Comparison of ENCODE assay signal across 13 cellular contexts in the genomic region with DNA sequence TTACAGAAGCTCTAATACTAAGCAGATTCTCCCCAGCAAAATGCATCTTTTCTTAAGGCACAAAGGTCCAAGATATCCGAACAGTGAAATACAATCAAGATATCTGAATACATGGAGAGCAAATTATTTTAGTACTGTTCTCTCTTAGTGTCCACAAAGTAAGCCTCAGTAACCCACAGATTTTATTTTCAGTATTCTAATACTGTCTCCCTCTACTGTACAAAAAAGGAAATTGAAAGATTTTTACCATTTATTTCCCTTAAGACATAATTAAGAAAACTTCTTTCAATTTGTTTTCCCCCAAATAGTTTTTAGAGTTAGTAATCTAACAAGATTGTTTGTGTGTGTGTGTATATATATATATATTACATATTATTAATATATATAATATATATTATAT. TPM values are rescaled to one million over a fixed set of nuclear protein-coding genes. Genes with fewer than 3 reads are reported as not detected.
DNase-seq lines count a peak whose midpoint lies in the region; ATAC-seq lines count a peak whose summit lies in the region.
"Had no signal": no experiment of that assay in that cellular context is flagged by ENCODE, and none has a peak within 500 bp of the region (broad histone marks: within the 10 kb centered on the region; RNA-seq: fewer than 3 reads in every experiment).

No MANE protein-coding gene starts in this region.

- H3K9me2 ChIP-seq in GM23248 (ENCODE audit: insufficient read depth), result no peaks in the 10 kb centered on the region

- DNase-seq in AML-193 (lab: John Stamatoyannopoulos, UW) (peak; percentile 31 to 41), GM23248 (peak; percentile 48), RPMI7951 (ENCODE audit: low read depth) (peak; percentile 23), hepatic stellate cell (ENCODE audit: low spot score) (peak; percentile 3), amygdala (lab: John Stamatoyannopoulos, UW) (no peak), NCI-H524 treated with DMSO at 0.1 percent for 48 hours (lab: John Stamatoyannopoulos, UW) (no peak), NCI-H187 treated with DMSO at 0.1 percent for 48 hours (lab: John Stamatoyannopoulos, UW) (no peak)
- DNase-seq: activated T-cell treated with anti-CD3 and anti-CD28 coated beads, Interleukin-2, amount 50 U/mL, for 4 hours; effector CD4-positive, alpha-beta T cell; GOT3; mesendoderm had no signal

- ATAC-seq in GM19455 (IDR thresholded peaks at IDR 0.05; ENCODE audit: unreplicated experiment), result no peak
- ATAC-seq: activated T-cell treated with anti-CD3 and anti-CD28 coated beads, Interleukin-2, amount 50 U/mL, for 4 hours had no signal

- H3K36me3 ChIP-seq in GM23248 (ENCODE audit: low read depth), result no peaks in the 10 kb centered on the region
- H3K36me3 ChIP-seq: thoracic aorta had no signal

- no peak overlapping the region for H3K4me2 ChIP-seq in GM23248 (ENCODE audit: unreplicated experiment)

- no peaks in the 10 kb centered on the region for H3K79me2 ChIP-seq in GM23248 (ENCODE audit: insufficient read depth)

- 4 to 8% methylated on average over 1 of the region's 1 CpG for WGBS in GM23248 (ENCODE audit: low coverage in 1 of 2, low lambda C conversion rate in 2 of 2, missing lambda C conversion rate in 2 of 2), 2 experiments

- H3K4me1 ChIP-seq in GM23248 (ENCODE audit: insufficient read depth), result 0 out of 2 replicates have a peak, but pooled peaks cover 7% of the 10 kb centered on the region

- no peaks in the 10 kb centered on the region for H3F3A ChIP-seq in GM23248 (ENCODE audit: insufficient read depth)

- H4K20me1 ChIP-seq in GM23248 (ENCODE audit: insufficient read depth), result no peaks in the 10 kb centered on the region

- H3K4me3 ChIP-seq in GM23248, result no peak overlapping the region
- H3K4me3 ChIP-seq: thoracic aorta had no signal

- no peak overlapping the region for H3K9ac ChIP-seq in GM23248

- H3K27ac ChIP-seq in GM23248, result no peak overlapping the region
- H3K27ac ChIP-seq: thoracic aorta had no signal

- in situ Hi-C loops in GM23248 (cut with MboI), result no loop called here

- peak overlapping the region; percentile 72; the same call in 1 of the 2 replicates for H2AFZ ChIP-seq in GM23248

- H3K9me3 ChIP-seq in GM23248 (ENCODE audit: low read depth), result no peaks in the 10 kb centered on the region
- H3K9me3 ChIP-seq: thoracic aorta had no signal

- no peaks in the 10 kb centered on the region for H3K27me3 ChIP-seq in GM23248 (replicated peaks; ENCODE audit: insufficient read depth)

RNA-seq across cellular contexts. Expression of a gene that starts 24.7 kb away (rescaled TPM):
- total RNA-seq in GM23248 (2014; rRNA removed; shearing (Covaris generic)), result 27.9 and 31.2 TPM in 2 replicates
- polyA plus RNA-seq in GM23248 (2016; fragmentation: Nextera tagmentation; extraction: Ambion mirVana), result 18.0 and 19.4 TPM in 2 replicates
- total RNA-seq in RPMI7951 (2014; rRNA removed; shearing (Covaris generic)), result 12.9 and 13.2 TPM in 2 replicates

RNA-seq across cellular contexts. Expression of a gene that starts 25.7 kb away (rescaled TPM):
- 0.11 TPM in 1 of 2 replicates, not detected in the other for total RNA-seq in GM23248 (2014; rRNA removed; shearing (Covaris generic))
- 0.49 and 0.74 TPM in 2 replicates for polyA plus RNA-seq in GM23248 (2016; fragmentation: Nextera tagmentation; extraction: Ambion mirVana)
- not detected in 2 replicates for total RNA-seq in RPMI7951 (2014; rRNA removed; shearing (Covaris generic))
- total RNA-seq: thoracic aorta had no signal

RNA-seq across cellular contexts. Expression of a gene that starts 51.0 kb away (rescaled TPM):
- not detected in 2 replicates for total RNA-seq in GM23248 (2014; rRNA removed; shearing (Covaris generic))
- 0.19 and 0.29 TPM in 2 replicates for polyA plus RNA-seq in GM23248 (2016; fragmentation: Nextera tagmentation; extraction: Ambion mirVana)
- total RNA-seq in RPMI7951 (2014; rRNA removed; shearing (Covaris generic)), result 1.4 and 1.6 TPM in 2 replicates

Comparison
In these comparisons a context has a peak if more than half of its experiments do, and no peak if none do; other contexts are left out.
1. DNase-seq: peak in AML-193 (2 of 2), GM23248 (single experiment), RPMI7951 (single experiment) and hepatic stellate cell (single experiment); none in amygdala (0 of 56), NCI-H524 treated with DMSO at 0.1 percent for 48 hours (single experiment) and NCI-H187 treated with DMSO at 0.1 percent for 48 hours (single experiment).